ENCODE assay signal across 17 cellular contexts in genomic region chr1:39397487-39397886, GRCh38.
A peak's percentile ranks its signal among the peaks of the same experiment; 100 is the strongest.
DNase-seq lines count a peak whose midpoint lies in the region; TF ChIP-seq lines count a peak whose summit lies in the region.
"Had no signal": no experiment of that assay in that cellular context is flagged by ENCODE, and none has a peak within 500 bp of the region (broad histone marks: within the 10 kb centered on the region; RNA-seq: fewer than 3 reads in every experiment).

No MANE protein-coding gene starts in this region.

- H3K4me1 ChIP-seq in PC-9 (replicated peaks; ENCODE audit: insufficient read depth), result peaks cover 75% of the 10 kb centered on the region

- no TSS peak for BruUV-seq in Calu3 (replicated peaks; lab: Mats Ljungman, UMichigan)
- BruUV-seq in PC-9 (replicated peaks; lab: Mats Ljungman, UMichigan), result no TSS peak

- no peaks in the 10 kb centered on the region for H3K9me3 ChIP-seq in PC-9 (ENCODE audit: insufficient read depth, low read depth)

- H3K36me3 Mint-ChIP-seq in Calu3 (ENCODE audit: insufficient read depth, unreplicated experiment) (peaks cover 38% of the 10 kb centered on the region), endothelial cell (ENCODE audit: low read depth, unreplicated experiment) (no peaks in the 10 kb centered on the region), progenitor cell of endocrine pancreas (ENCODE audit: insufficient read depth) (peaks cover 2% of the 10 kb centered on the region)
- H3K36me3 Mint-ChIP-seq in activated T-helper 2 cell treated with anti-CD3 and anti-CD28 coated beads, Interferon-gamma antibody, Interleukin-2, Interleukin-4, amounts not matched to agents 10 μg/mL and 5 μg/mL and 100 μg/mL, durations not matched to agents 14 hours and 24 hours and 36 hours (ENCODE audit: low read depth), result peaks cover 40% of the 10 kb centered on the region

- H3K4me1 Mint-ChIP-seq in Calu3 (ENCODE audit: low read depth, unreplicated experiment) (peaks cover 84% of the 10 kb centered on the region), endothelial cell (ENCODE audit: unreplicated experiment) (peaks cover 69% of the 10 kb centered on the region), progenitor cell of endocrine pancreas (ENCODE audit: low read depth) (peaks cover 53% of the 10 kb centered on the region)
- H3K4me1 Mint-ChIP-seq in activated T-helper 2 cell treated with anti-CD3 and anti-CD28 coated beads, Interferon-gamma antibody, Interleukin-2, Interleukin-4, amounts not matched to agents 10 μg/mL and 5 μg/mL and 100 μg/mL, durations not matched to agents 14 hours and 24 hours and 36 hours (ENCODE audit: low read depth), result peaks cover 41% of the 10 kb centered on the region

- no peak overlapping the region for H3K4me3 ChIP-seq in PC-9

- H3K27ac ChIP-seq in PC-9, result peak overlapping the region; percentile 91

- no peak overlapping the region for H2AFZ ChIP-seq in PC-9

- H3K4me2 ChIP-seq in PC-9, result peak overlapping the region; percentile 64

- no peaks in the 10 kb centered on the region for H3K36me3 ChIP-seq in PC-9 (ENCODE audit: low read depth)

- peaks cover 50% of the 10 kb centered on the region for H3K79me2 ChIP-seq in PC-9 (ENCODE audit: low read depth)

- CTCF ChIA-PET in Calu3 (lab: Charles Lee), result interaction anchor here (2.9 kb wide), 1 partner anchor 13 kb away, joined by 30 read pairs; no protein-coding TSS in a partner anchor
- CTCF ChIA-PET in PC-9 (lab: Charles Lee), result interaction anchor here (1.0 to 3.5 kb wide), 3 partner anchors 11 to 139 kb away, joined by 5 to 19 read pairs (median 7); no protein-coding TSS in a partner anchor

- H4K20me1 ChIP-seq in PC-9 (ENCODE audit: insufficient read depth), result no peaks in the 10 kb centered on the region

- DNase-seq in Calu3 (no peak), PC-9 (no peak), endothelial cell (ENCODE audit: low spot score) (no peak), progenitor cell of endocrine pancreas (ENCODE audit: low spot score, unreplicated experiment) (no peak), NCI-H345 treated with DMSO at 0.1 percent for 48 hours (lab: John Stamatoyannopoulos, UW; ENCODE audit: unreplicated experiment) (no peak), NCI-H1436 treated with DMSO at 0.1 percent for 48 hours (lab: John Stamatoyannopoulos, UW) (no peak), NCI-H2081 (lab: John Stamatoyannopoulos, UW) (no peak)
- no peak for DNase-seq in activated T-helper 2 cell treated with anti-CD3 and anti-CD28 coated beads, Interferon-gamma antibody, Interleukin-2, Interleukin-4, amounts not matched to agents 10 μg/mL and 5 μg/mL and 100 μg/mL, durations not matched to agents 14 hours and 24 hours and 36 hours (ENCODE audit: low spot score)
- DNase-seq: CD4-positive, CD25-positive, alpha-beta regulatory T cell; dermis blood vessel endothelial cell; GDM1; midbrain; NCI-H1694 treated with DMSO at 0.1 percent for 48 hours; NCI-H526 treated with DMSO at 0.1 percent for 48 hours; posterior cingulate gyrus; stimulated activated CD4-positive, alpha-beta T cell treated with anti-CD3 and anti-CD28 coated beads, Interleukin-4, amount 100 ng/mL, for 24 hours had no signal

- POLR2A ChIA-PET in PC-9 (lab: Charles Lee; ENCODE audit: unreplicated experiment), result no interaction called here

- intact Hi-C loops in Calu3 (cut with micrococcal nuclease; ENCODE audit: unreplicated experiment), result loop anchor here (10.0 kb wide), 1 partner anchor 1383 kb away; the partner anchor contains the start of gene UTP11
- intact Hi-C loops in PC-9 (cut with micrococcal nuclease; ENCODE audit: unreplicated experiment), result loop anchor here (5.0 to 10.0 kb wide), 2 partner anchors 140 to 443 kb away; no protein-coding TSS in a partner anchor
- intact Hi-C loops in activated T-helper 2 cell treated with anti-CD3 and anti-CD28 coated beads, Interferon-gamma antibody, Interleukin-2, Interleukin-4, amounts not matched to agents 10 μg/mL and 5 μg/mL and 100 μg/mL, durations not matched to agents 14 hours and 24 hours and 36 hours (cut with micrococcal nuclease), result loop anchor here (5.0 kb wide), 1 partner anchor 205 kb away; no protein-coding TSS in a partner anchor

- H3K27ac Mint-ChIP-seq in Calu3 (ENCODE audit: unreplicated experiment) (peak overlapping the region; percentile 94), endothelial cell (ENCODE audit: unreplicated experiment) (peak overlapping the region; percentile 52), progenitor cell of endocrine pancreas (peak overlapping the region; percentile 69)
- no peak overlapping the region for H3K27ac Mint-ChIP-seq in activated T-helper 2 cell treated with anti-CD3 and anti-CD28 coated beads, Interferon-gamma antibody, Interleukin-2, Interleukin-4, amounts not matched to agents 10 μg/mL and 5 μg/mL and 100 μg/mL, durations not matched to agents 14 hours and 24 hours and 36 hours

- no peak overlapping the region for H3K4me3 Mint-ChIP-seq in Calu3 (ENCODE audit: low read depth, unreplicated experiment)
- no peak overlapping the region for H3K4me3 Mint-ChIP-seq in endothelial cell (ENCODE audit: unreplicated experiment)
- no peak overlapping the region for H3K4me3 Mint-ChIP-seq in progenitor cell of endocrine pancreas (ENCODE audit: low read depth)
- H3K4me3 Mint-ChIP-seq in activated T-helper 2 cell treated with anti-CD3 and anti-CD28 coated beads, Interferon-gamma antibody, Interleukin-2, Interleukin-4, amounts not matched to agents 10 μg/mL and 5 μg/mL and 100 μg/mL, durations not matched to agents 14 hours and 24 hours and 36 hours (ENCODE audit: low read depth), result no peak overlapping the region

- no peaks in the 10 kb centered on the region for H3K9me3 Mint-ChIP-seq in Calu3 (ENCODE audit: low read depth, unreplicated experiment)
- no peaks in the 10 kb centered on the region for H3K9me3 Mint-ChIP-seq in endothelial cell (ENCODE audit: unreplicated experiment)
- no peaks in the 10 kb centered on the region for H3K9me3 Mint-ChIP-seq in progenitor cell of endocrine pancreas (ENCODE audit: low read depth)
- no peaks in the 10 kb centered on the region for H3K9me3 Mint-ChIP-seq in activated T-helper 2 cell treated with anti-CD3 and anti-CD28 coated beads, Interferon-gamma antibody, Interleukin-2, Interleukin-4, amounts not matched to agents 10 μg/mL and 5 μg/mL and 100 μg/mL, durations not matched to agents 14 hours and 24 hours and 36 hours
- H3K9me3 Mint-ChIP-seq: CD4-positive, CD25-positive, alpha-beta regulatory T cell; stimulated activated effector memory CD8-positive, alpha-beta T cell treated with anti-CD3 and anti-CD28 coated beads, Interleukin-12 subunit alpha, Interleukin-12 subunit beta, amount 100 ng/mL, for 72 hours had no signal

- H3K27me3 Mint-ChIP-seq in Calu3 (ENCODE audit: unreplicated experiment) (no peaks in the 10 kb centered on the region), endothelial cell (ENCODE audit: unreplicated experiment) (peaks cover 7% of the 10 kb centered on the region), progenitor cell of endocrine pancreas (no peaks in the 10 kb centered on the region)
- H3K27me3 Mint-ChIP-seq in activated T-helper 2 cell treated with anti-CD3 and anti-CD28 coated beads, Interferon-gamma antibody, Interleukin-2, Interleukin-4, amounts not matched to agents 10 μg/mL and 5 μg/mL and 100 μg/mL, durations not matched to agents 14 hours and 24 hours and 36 hours (ENCODE audit: low read depth), result no peaks in the 10 kb centered on the region
- H3K27me3 Mint-ChIP-seq: CD4-positive, CD25-positive, alpha-beta regulatory T cell had no signal

- no peaks in the 10 kb centered on the region for H3K27me3 ChIP-seq in PC-9 (ENCODE audit: insufficient read depth, low read depth)

- peaks cover 65% of the 10 kb centered on the region for H3F3A ChIP-seq in PC-9 (ENCODE audit: insufficient read depth, low read depth)

- no peaks in the 10 kb centered on the region for H3K9me2 ChIP-seq in PC-9 (ENCODE audit: insufficient read depth)

- no peak for TF ChIP-seq CTCF in Calu3 (IDR thresholded peaks at IDR 0.05; ENCODE audit: unreplicated experiment)
- no peak for TF ChIP-seq CTCF in PC-9 (conservative IDR thresholded peaks at IDR 0.05)
- TF ChIP-seq CTCF in endothelial cell (IDR thresholded peaks at IDR 0.05; ENCODE audit: unreplicated experiment), result no peak
- no peak for TF ChIP-seq CTCF in progenitor cell of endocrine pancreas (IDR thresholded peaks at IDR 0.05; ENCODE audit: unreplicated experiment)
